23 cellular contexts compared by ENCODE assay signal in genomic region chr14:71710001-71710400, GRCh38.
"Had no signal": no experiment of that assay in that cellular context is flagged by ENCODE, and none has a peak within 500 bp of the region (broad histone marks: within the 10 kb centered on the region; RNA-seq: fewer than 3 reads in every experiment).

No MANE protein-coding gene starts in this region.

- H3K36me3 ChIP-seq: prostate gland, uterus had no signal

- H3K27ac Mint-ChIP-seq: memory B cell; mesothelial cell of epicardium; natural killer cell treated with Interleukin-12 subunit alpha and Interleukin-12 subunit beta and Interleukin-15 and Interleukin-18, amount 100 ng/mL, for 72 hours; stimulated activated memory B cell treated with anti-CD40 and anti-IgM and Interleukin-4, amounts not matched to agents 10 μg/mL and 1 μg/mL and 100 μg/mL, for 72 hours; stimulated activated naive CD8-positive, alpha-beta T cell treated with anti-CD3 and anti-CD28 coated beads, Interleukin-15, Interleukin-2, amounts not matched to agents 100 ng/mL and 50 ng/mL, for 24 hours had no signal

- H3K9ac ChIP-seq: parathyroid adenoma had no signal

- H3K9me3 ChIP-seq: esophagus squamous epithelium, left ventricle myocardium inferior, lower lobe of right lung, prostate gland, right lobe of liver, spleen, tibial artery, upper lobe of left lung, uterus had no signal

- H3K27ac ChIP-seq: esophagus squamous epithelium, foreskin keratinocyte, left ventricle myocardium inferior, lower lobe of right lung, parathyroid adenoma, prostate gland, right lobe of liver, spleen, upper lobe of left lung, uterus had no signal

- H3K4me3 ChIP-seq: esophagus squamous epithelium, left ventricle myocardium inferior, lower lobe of right lung, prostate gland, right lobe of liver, spleen, tibial artery, upper lobe of left lung, uterus had no signal

- H3K4me1 ChIP-seq: foreskin keratinocyte, parathyroid adenoma, prostate gland, uterus had no signal

- H3K27me3 ChIP-seq: esophagus squamous epithelium, foreskin keratinocyte, right lobe of liver, spleen, tibial artery, upper lobe of left lung, uterus had no signal

- H3K9me3 Mint-ChIP-seq: immature natural killer cell; memory B cell; mesothelial cell of epicardium; natural killer cell treated with Interleukin-12 subunit alpha and Interleukin-12 subunit beta and Interleukin-15 and Interleukin-18, amount 100 ng/mL, for 72 hours; stimulated activated memory B cell treated with anti-CD40 and anti-IgM and Interleukin-4, amounts not matched to agents 10 μg/mL and 1 μg/mL and 100 μg/mL, for 72 hours; stimulated activated naive CD8-positive, alpha-beta T cell treated with anti-CD3 and anti-CD28 coated beads, Interleukin-15, Interleukin-2, amounts not matched to agents 100 ng/mL and 50 ng/mL, for 24 hours had no signal

- ATAC-seq: foreskin keratinocyte; natural killer cell treated with Interleukin-12 subunit alpha and Interleukin-12 subunit beta and Interleukin-15 and Interleukin-18, amount 100 ng/mL, for 72 hours; right lobe of liver; stimulated activated memory B cell treated with anti-CD40 and anti-IgM and Interleukin-4, amounts not matched to agents 10 μg/mL and 1 μg/mL and 100 μg/mL, for 72 hours had no signal

- DNase-seq: dermis blood vessel endothelial cell; esophagus squamous epithelium; foreskin keratinocyte; immature natural killer cell; left ventricle myocardium inferior; lower lobe of right lung; occipital lobe; retina; right lobe of liver; spleen; stimulated activated CD4-positive, alpha-beta T cell treated with anti-CD3 and anti-CD28 coated beads, Interleukin-15, amount 100 ng/mL, for 24 hours; stimulated activated CD4-positive, alpha-beta T cell treated with anti-CD3 and anti-CD28 coated beads, Interleukin-1b, Interleukin-23, amount 100 ng/mL, for 48 hours; stimulated activated CD4-positive, alpha-beta T cell treated with anti-CD3 and anti-CD28 coated beads, Interleukin-4, amount 100 ng/mL, for 24 hours; tibial artery; upper lobe of left lung; uterus had no signal

- H3K4me1 Mint-ChIP-seq: memory B cell; stimulated activated memory B cell treated with anti-CD40 and anti-IgM and Interleukin-4, amounts not matched to agents 10 μg/mL and 1 μg/mL and 100 μg/mL, for 72 hours had no signal

- H3K4me3 Mint-ChIP-seq: immature natural killer cell; memory B cell; mesothelial cell of epicardium; natural killer cell treated with Interleukin-12 subunit alpha and Interleukin-12 subunit beta and Interleukin-15 and Interleukin-18, amount 100 ng/mL, for 72 hours; stimulated activated memory B cell treated with anti-CD40 and anti-IgM and Interleukin-4, amounts not matched to agents 10 μg/mL and 1 μg/mL and 100 μg/mL, for 72 hours; stimulated activated naive CD8-positive, alpha-beta T cell treated with anti-CD3 and anti-CD28 coated beads, Interleukin-15, Interleukin-2, amounts not matched to agents 100 ng/mL and 50 ng/mL, for 24 hours had no signal

- H3K27me3 Mint-ChIP-seq: memory B cell; natural killer cell treated with Interleukin-12 subunit alpha and Interleukin-12 subunit beta and Interleukin-15 and Interleukin-18, amount 100 ng/mL, for 72 hours; stimulated activated memory B cell treated with anti-CD40 and anti-IgM and Interleukin-4, amounts not matched to agents 10 μg/mL and 1 μg/mL and 100 μg/mL, for 72 hours; stimulated activated naive CD8-positive, alpha-beta T cell treated with anti-CD3 and anti-CD28 coated beads, Interleukin-15, Interleukin-2, amounts not matched to agents 100 ng/mL and 50 ng/mL, for 24 hours had no signal
